In the genomic region with DNA sequence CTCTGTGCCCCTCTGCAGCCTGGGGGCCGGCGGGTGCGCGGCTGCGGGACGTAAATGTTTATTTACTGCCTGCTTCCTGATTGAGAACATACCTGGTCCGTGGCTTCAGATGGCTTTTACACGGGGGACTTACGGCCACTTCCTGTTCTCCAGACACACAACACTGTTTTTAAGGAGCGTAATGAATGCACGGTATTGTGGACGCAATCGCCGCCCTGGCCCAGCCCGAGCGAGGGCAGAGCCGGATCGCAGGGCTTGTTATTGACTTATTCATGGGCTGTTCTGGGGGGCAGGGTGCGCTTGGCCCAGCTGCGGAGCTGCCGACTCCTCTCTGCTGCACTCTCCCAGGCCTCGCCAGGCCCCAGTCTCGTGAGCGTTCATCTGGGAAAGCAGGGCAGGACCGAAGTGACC, we compare ENCODE assay signal across 24 cellular contexts. TPM values are rescaled to one million over a fixed set of nuclear protein-coding genes. Genes with fewer than 3 reads are reported as not detected.
DNase-seq lines count a peak whose midpoint lies in the region; ATAC-seq lines count a peak whose summit lies in the region.
"Had no signal": no experiment of that assay in that cellular context is flagged by ENCODE, and none has a peak within 500 bp of the region (broad histone marks: within the 10 kb centered on the region; RNA-seq: fewer than 3 reads in every experiment).

No MANE protein-coding gene starts in this region.

- H3K27me3 ChIP-seq in effector memory CD4-positive, alpha-beta T cell (replicated peaks; ENCODE audit: control insufficient read depth, insufficient read depth, low read length, poor library complexity, severe bottlenecking): no peaks in the 10 kb centered on the region
- H3K27me3 ChIP-seq: ascending aorta had no signal

- H3K4me1 Mint-ChIP-seq in activated naive CD4-positive, alpha-beta T cell treated with anti-CD3 and anti-CD28 coated beads, Interleukin-2, amount 10 ng/mL, durations not matched to agents 7 days and 5 days: peaks cover 3% of the 10 kb centered on the region
- H3K4me1 Mint-ChIP-seq: CD14-positive monocyte had no signal

- peaks cover 20% of the 10 kb centered on the region for H3K27me3 Mint-ChIP-seq in activated naive CD4-positive, alpha-beta T cell treated with anti-CD3 and anti-CD28 coated beads, Interleukin-2, amount 10 ng/mL, durations not matched to agents 7 days and 5 days

- H3K36me3 ChIP-seq in effector memory CD4-positive, alpha-beta T cell (ENCODE audit: control insufficient read depth, insufficient read depth, low read length): no peaks in the 10 kb centered on the region
- H3K36me3 ChIP-seq: ascending aorta, gastrocnemius medialis, neutrophil had no signal

- H3K36me3 Mint-ChIP-seq in activated naive CD4-positive, alpha-beta T cell treated with anti-CD3 and anti-CD28 coated beads, Interleukin-2, amount 10 ng/mL, durations not matched to agents 7 days and 5 days: no peaks in the 10 kb centered on the region
- H3K36me3 Mint-ChIP-seq: CD14-positive monocyte had no signal

- H3K4me3 ChIP-seq in effector memory CD4-positive, alpha-beta T cell (ENCODE audit: insufficient read depth, low read depth, low read length, poor library complexity, severe bottlenecking): no peak overlapping the region
- H3K4me3 ChIP-seq: A549, ascending aorta, coronary artery, gastrocnemius medialis, skin epidermis had no signal

- no peak overlapping the region for H3K4me3 Mint-ChIP-seq in activated naive CD4-positive, alpha-beta T cell treated with anti-CD3 and anti-CD28 coated beads, Interleukin-2, amount 10 ng/mL, durations not matched to agents 7 days and 5 days
- H3K4me3 Mint-ChIP-seq: CD14-positive monocyte had no signal

- ATAC-seq in GM19035 (IDR thresholded peaks at IDR 0.05; ENCODE audit: unreplicated experiment): no peak
- ATAC-seq in HG03469 (IDR thresholded peaks at IDR 0.05; ENCODE audit: unreplicated experiment): no peak
- ATAC-seq: A549, gastrocnemius medialis had no signal

- no peak overlapping the region for H3K27ac Mint-ChIP-seq in activated naive CD4-positive, alpha-beta T cell treated with anti-CD3 and anti-CD28 coated beads, Interleukin-2, amount 10 ng/mL, durations not matched to agents 7 days and 5 days
- H3K27ac Mint-ChIP-seq: activated T-helper 2 cell treated with anti-CD3 and anti-CD28 coated beads, Interferon-gamma antibody, Interleukin-2, Interleukin-4, amounts not matched to agents 10 μg/mL and 5 μg/mL and 100 μg/mL, durations not matched to agents 14 hours and 24 hours and 36 hours; CD14-positive monocyte had no signal

- intact Hi-C loops in posterior vena cava (cut with DNase I): no loop called here

- no peaks in the 10 kb centered on the region for H3K4me1 ChIP-seq in effector memory CD4-positive, alpha-beta T cell (ENCODE audit: control insufficient read depth, insufficient read depth, low read length, poor library complexity, severe bottlenecking)
- H3K4me1 ChIP-seq: A549, gastrocnemius medialis had no signal

- H3K27ac ChIP-seq in effector memory CD4-positive, alpha-beta T cell (ENCODE audit: insufficient read depth, low read length, poor library complexity, severe bottlenecking): no peak overlapping the region
- H3K27ac ChIP-seq: A549, gastrocnemius medialis, neutrophil had no signal

- CTCF ChIA-PET in activated naive CD4-positive, alpha-beta T cell treated with anti-CD3 and anti-CD28 coated beads, Interleukin-2, amount 10 ng/mL, durations not matched to agents 7 days and 5 days (lab: Charles Lee): no interaction called here

- DNase-seq in Ammon's horn (ENCODE audit: low spot score) (peak; percentile 93), anterior cingulate cortex (lab: John Stamatoyannopoulos, UW) (peak in 51 of 58 donors; percentile 20 to 88 (median 71)), left kidney (ENCODE audit: low read depth, low spot score) (peak; percentile 73), posterior vena cava (ENCODE audit: low spot score) (peak; percentile 73)
- no peak for DNase-seq in activated naive CD4-positive, alpha-beta T cell treated with anti-CD3 and anti-CD28 coated beads, Interleukin-2, amount 10 ng/mL, durations not matched to agents 7 days and 5 days
- no peak for DNase-seq in effector memory CD4-positive, alpha-beta T cell
- DNase-seq: activated CD4-positive, alpha-beta T cell treated with anti-CD3 and anti-CD28 coated beads for 1 hour; DMS53; gastrocnemius medialis; mesenchymal stem cell; NCI-H2029 treated with DMSO at 0.1 percent for 48 hours; NCI-H524 treated with DMSO at 0.1 percent for 48 hours; OCI-M1; T-helper 9 cell; trophoblast cell had no signal

- no peaks in the 10 kb centered on the region for H3K9me3 Mint-ChIP-seq in activated naive CD4-positive, alpha-beta T cell treated with anti-CD3 and anti-CD28 coated beads, Interleukin-2, amount 10 ng/mL, durations not matched to agents 7 days and 5 days
- H3K9me3 Mint-ChIP-seq: activated T-helper 2 cell treated with anti-CD3 and anti-CD28 coated beads, Interferon-gamma antibody, Interleukin-2, Interleukin-4, amounts not matched to agents 10 μg/mL and 5 μg/mL and 100 μg/mL, durations not matched to agents 14 hours and 24 hours and 36 hours; CD14-positive monocyte had no signal

- H3K9me3 ChIP-seq in effector memory CD4-positive, alpha-beta T cell (ENCODE audit: control insufficient read depth, low read length): no peaks in the 10 kb centered on the region
- H3K9me3 ChIP-seq: A549, ascending aorta, gastrocnemius medialis, neutrophil had no signal

RNA-seq across cellular contexts. Expression of gene ACTRT2, which starts 52.8 kb away (rescaled TPM):
- not detected for total RNA-seq in posterior vena cava
- total RNA-seq: activated T-helper 2 cell treated with anti-CD3 and anti-CD28 coated beads, Interferon-gamma antibody, Interleukin-2, Interleukin-4, amounts not matched to agents 10 μg/mL and 5 μg/mL and 100 μg/mL, durations not matched to agents 14 hours and 24 hours and 36 hours; ascending aorta; gastrocnemius medialis had no signal

Comparison
In these comparisons a context has a peak if more than half of its experiments do, and no peak if none do; other contexts are left out.
1. DNase-seq: peak in Ammon's horn (single experiment), anterior cingulate cortex (51 of 58), left kidney (single experiment) and posterior vena cava (single experiment); none in activated naive CD4-positive, alpha-beta T cell treated with anti-CD3 and anti-CD28 coated beads, Interleukin-2, amount 10 ng/mL, durations not matched to agents 7 days and 5 days (single experiment) and effector memory CD4-positive, alpha-beta T cell (0 of 3).